1 cellular context compared by ENCODE assay signal in genomic region chr13:38398810-38399493, GRCh38.
TF ChIP-seq lines count a peak whose summit lies in the region.

No MANE protein-coding gene starts in this region.

TF ChIP-seq in GM23338, 12 proteins besides CTCF, POLR2A, EP300 and RAD21 (continued from another document):
- TF ChIP-seq ETS1 (IDR thresholded peaks at IDR 0.05) (no peak), ZNF331 (CRISPR knock-in tag; IDR thresholded peaks at IDR 0.05; ENCODE audit: low read depth) (no peak), REST (IDR thresholded peaks at IDR 0.05; ENCODE audit: unreplicated experiment) (no peak), EZH2phosphoT487 (IDR thresholded peaks at IDR 0.05; ENCODE audit: unreplicated experiment) (no peak), EZH2 (IDR thresholded peaks at IDR 0.05; ENCODE audit: low read depth, unreplicated experiment) (no peak)
